ENCODE assay signal across 1 cellular context in the genomic region with DNA sequence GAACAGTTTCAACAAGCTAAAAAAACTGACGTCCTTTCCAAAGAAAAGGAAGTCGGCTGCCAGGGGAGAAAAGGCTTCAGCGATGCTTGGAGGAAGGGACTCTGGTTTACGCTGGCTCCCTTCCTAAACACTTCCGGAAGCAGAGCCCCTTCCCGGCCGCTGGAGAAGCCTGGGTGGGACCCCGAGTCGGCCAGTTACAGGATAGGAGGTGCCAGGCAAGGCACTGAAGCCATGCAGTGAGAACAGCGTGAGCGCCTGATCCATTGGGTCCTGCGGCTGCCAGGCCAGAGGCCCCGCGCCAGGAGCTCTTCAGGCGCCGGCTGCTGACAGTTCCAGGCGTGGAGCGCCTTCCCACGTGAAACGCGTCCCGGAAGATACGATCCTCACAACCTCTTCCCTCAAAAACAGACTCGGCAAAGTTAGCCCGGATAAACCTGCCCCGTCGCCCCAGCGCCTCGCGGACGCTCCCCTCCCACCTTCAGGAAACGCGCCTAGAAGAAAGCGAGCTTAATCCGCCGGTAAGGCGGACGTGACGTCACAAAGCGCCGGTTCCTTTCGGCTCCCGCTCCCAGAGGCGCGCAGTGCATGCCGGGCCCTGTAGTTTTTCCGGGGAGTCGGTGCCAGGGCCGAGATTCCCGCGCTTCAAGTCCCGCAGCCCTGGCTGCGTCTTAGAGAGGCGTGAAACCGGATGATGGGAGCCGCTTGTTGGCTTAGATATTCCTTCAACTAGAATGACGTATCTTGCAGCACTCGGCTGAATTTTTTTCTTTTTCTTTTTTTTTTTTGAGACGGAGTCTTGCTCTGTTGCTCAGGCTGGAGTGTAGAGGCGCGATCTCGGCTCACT.
TF ChIP-seq lines count a peak whose summit lies in the region.

TSS of gene ADAT1 (minus strand) at position 520 of the 844 bp plus-strand sequence. CDS start 2,482 bp downstream, outside the sequence.

TF ChIP-seq in GM23338, 12 proteins besides CTCF, POLR2A, EP300 and RAD21 (continued from another document):
- TF ChIP-seq, protein P1, sequence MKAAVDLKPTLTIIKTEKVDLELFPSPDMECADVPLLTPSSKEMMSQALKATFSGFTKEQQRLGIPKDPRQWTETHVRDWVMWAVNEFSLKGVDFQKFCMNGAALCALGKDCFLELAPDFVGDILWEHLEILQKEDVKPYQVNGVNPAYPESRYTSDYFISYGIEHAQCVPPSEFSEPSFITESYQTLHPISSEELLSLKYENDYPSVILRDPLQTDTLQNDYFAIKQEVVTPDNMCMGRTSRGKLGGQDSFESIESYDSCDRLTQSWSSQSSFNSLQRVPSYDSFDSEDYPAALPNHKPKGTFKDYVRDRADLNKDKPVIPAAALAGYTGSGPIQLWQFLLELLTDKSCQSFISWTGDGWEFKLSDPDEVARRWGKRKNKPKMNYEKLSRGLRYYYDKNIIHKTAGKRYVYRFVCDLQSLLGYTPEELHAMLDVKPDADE (IDR thresholded peaks at IDR 0.05): peak; percentile 95
